ENCODE assay signal across 25 cellular contexts in the genomic region with DNA sequence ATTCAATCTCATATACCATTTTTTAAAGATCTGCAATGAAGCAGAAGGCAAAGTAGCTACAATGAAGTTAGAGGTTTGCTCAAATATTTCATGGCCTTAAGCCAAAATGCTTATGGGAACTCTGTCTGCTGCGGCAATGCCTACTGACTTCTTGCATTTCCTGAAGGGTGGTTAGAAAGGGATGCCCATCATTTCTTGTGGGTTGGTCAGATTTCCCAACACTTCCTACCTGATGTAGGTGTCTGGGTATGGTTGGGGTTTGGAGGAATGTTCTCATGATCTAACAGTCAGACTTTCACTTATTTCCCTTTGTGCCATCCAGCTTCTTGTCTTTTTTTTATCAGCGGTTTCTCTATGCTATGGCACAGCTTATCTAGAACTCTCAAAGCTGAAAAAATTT.
DNase-seq lines count a peak whose midpoint lies in the region; ATAC-seq and TF ChIP-seq lines count a peak whose summit lies in the region.
"Had no signal": no experiment of that assay in that cellular context is flagged by ENCODE, and none has a peak within 500 bp of the region (broad histone marks: within the 10 kb centered on the region; RNA-seq: fewer than 3 reads in every experiment).

No MANE protein-coding gene starts in this region.

- no peak for ATAC-seq in HG03442 (IDR thresholded peaks at IDR 0.05; ENCODE audit: unreplicated experiment)
- ATAC-seq: A549; activated T-cell treated with anti-CD3 and anti-CD28 coated beads, Interleukin-2, amount 50 U/mL, for 72 hours; right cardiac atrium; T-cell had no signal

- peak; percentile 86 for DNase-seq in NCI-H226
- peak; percentile 47 for DNase-seq in amniotic epithelial cell (ENCODE audit: low read depth)
- DNase-seq in glomerular visceral epithelial cell (ENCODE audit: extremely low spot score): peak; percentile 75
- DNase-seq in occipital lobe (lab: John Stamatoyannopoulos, UW): no peak
- no peak for DNase-seq in NCI-H1092 (lab: John Stamatoyannopoulos, UW)
- DNase-seq in NAMALWA (ENCODE audit: low spot score): no peak
- DNase-seq: activated CD4-positive, alpha-beta T cell treated with anti-CD3 and anti-CD28 coated beads for 4 hours; activated naive CD4-positive, alpha-beta T cell treated with anti-CD3 and anti-CD28 coated beads, Interleukin-2, amount 50 U/mL, for 16 hours; activated T-cell treated with anti-CD3 and anti-CD28 coated beads, Interleukin-2, amount 50 U/mL, for 72 hours; aorta; COR-L47; DMS79 treated with DMSO at 0.1 percent for 48 hours; effector CD4-positive, alpha-beta T cell; NCI-H1417 treated with DMSO at 0.1 percent for 48 hours; NCI-H2107; NCI-H524 treated with DMSO at 0.1 percent for 48 hours; right cardiac atrium; RPMI8226; stimulated activated CD4-positive, alpha-beta T cell treated with anti-CD3 and anti-CD28 coated beads, Interleukin-4, amount 100 ng/mL, for 4 hours; T-cell; tibial artery had no signal

- peak overlapping the region; percentile 42 for H3K27ac ChIP-seq in 22Rv1
- H3K27ac ChIP-seq: A549, esophagus muscularis mucosa, tibial artery had no signal

- TF ChIP-seq CTCF in 22Rv1 (IDR thresholded peaks at IDR 0.05): no peak

Comparison
In these comparisons a context has a peak if more than half of its experiments do, and no peak if none do; other contexts are left out.
1. DNase-seq: peak in NCI-H226 (single experiment), amniotic epithelial cell (single experiment) and glomerular visceral epithelial cell (single experiment); none in occipital lobe (single experiment), NCI-H1092 (single experiment) and NAMALWA (single experiment).